Comparison of ENCODE assay signal across 9 cellular contexts in genomic region chr19:5196832-5197231, GRCh38.
"Had no signal": no experiment of that assay in that cellular context is flagged by ENCODE, and none has a peak within 500 bp of the region (broad histone marks: within the 10 kb centered on the region; RNA-seq: fewer than 3 reads in every experiment).

No MANE protein-coding gene starts in this region.

- ATAC-seq: HCT116 had no signal

- H3K36me3 Mint-ChIP-seq: IgD-negative memory B cell had no signal

- H3K27ac ChIP-seq: GM23248 had no signal

- H3K4me3 ChIP-seq: GM23248, HAP-1 had no signal

- H2AFZ ChIP-seq: GM23248 had no signal

- H3K4me3 Mint-ChIP-seq: HFFc6, IgD-negative memory B cell had no signal

- H3K9ac ChIP-seq: GM23248 had no signal

- H3K4me1 Mint-ChIP-seq: IgD-negative memory B cell had no signal

- H3K27ac Mint-ChIP-seq: HFFc6, IgD-negative memory B cell had no signal

- H3K36me3 ChIP-seq: HAP-1 had no signal

- DNase-seq: GM23248, GOT3, H7, HFFc6, KG1 had no signal

- FAIRE-seq: HTR-8/SVneo had no signal

- H3K27me3 Mint-ChIP-seq: IgD-negative memory B cell had no signal
